28 cellular contexts compared by ENCODE assay signal in genomic region chr16:7103056-7103455, GRCh38.
"Had no signal": no experiment of that assay in that cellular context is flagged by ENCODE, and none has a peak within 500 bp of the region (broad histone marks: within the 10 kb centered on the region; RNA-seq: fewer than 3 reads in every experiment).

No MANE protein-coding gene starts in this region.

- ATAC-seq: effector memory CD8-positive, alpha-beta T cell; esophagus mucosa; foreskin keratinocyte; gastrocnemius medialis; gastroesophageal sphincter; heart left ventricle; heart right ventricle had no signal

- H3K27ac ChIP-seq: colonic mucosa, coronary artery, dorsolateral prefrontal cortex, epithelial cell of prostate, esophagus muscularis mucosa, esophagus squamous epithelium, foreskin keratinocyte, gastrocnemius medialis, gastroesophageal sphincter, heart left ventricle, heart right ventricle had no signal

- H3K4me3 ChIP-seq: colonic mucosa, coronary artery, dorsolateral prefrontal cortex, esophagus muscularis mucosa, esophagus squamous epithelium, gastrocnemius medialis, gastroesophageal sphincter, heart left ventricle, heart right ventricle had no signal

- H3K4me1 ChIP-seq: colonic mucosa, esophagus muscularis mucosa, esophagus squamous epithelium, foreskin keratinocyte, gastrocnemius medialis, gastroesophageal sphincter, heart left ventricle, heart right ventricle had no signal

- H3K36me3 ChIP-seq: colonic mucosa, esophagus muscularis mucosa, esophagus squamous epithelium, gastrocnemius medialis, gastroesophageal sphincter, heart left ventricle, heart right ventricle had no signal

- DNase-seq: colonic mucosa; cortex of kidney; dermis blood vessel endothelial cell; dorsolateral prefrontal cortex; effector CD4-positive, alpha-beta T cell; effector CD8-positive, alpha-beta T cell; effector memory CD4-positive, alpha-beta T cell; effector memory CD8-positive, alpha-beta T cell; endodermal cell; erythroblast; esophagus squamous epithelium; foreskin fibroblast; foreskin keratinocyte; foreskin melanocyte; gastrocnemius medialis; glutamatergic neuron; head of caudate nucleus; heart left ventricle; heart right ventricle had no signal

- H3K9me3 ChIP-seq: colonic mucosa, esophagus muscularis mucosa, esophagus squamous epithelium, gastrocnemius medialis, gastroesophageal sphincter, heart left ventricle, heart right ventricle had no signal

- FAIRE-seq: colon, endometrium, endothelial cell of umbilical vein, frontal cortex had no signal

- H3K27me3 ChIP-seq: colonic mucosa, esophagus muscularis mucosa, esophagus squamous epithelium, foreskin keratinocyte, gastrocnemius medialis, gastroesophageal sphincter, heart left ventricle, heart right ventricle had no signal
